Comparison of ENCODE assay signal across 16 cellular contexts in genomic region chr22:44743804-44744211, GRCh38. TPM values are rescaled to one million over a fixed set of nuclear protein-coding genes. Genes with fewer than 3 reads are reported as not detected.
DNase-seq lines count a peak whose midpoint lies in the region; ATAC-seq and TF ChIP-seq lines count a peak whose summit lies in the region.
"Had no signal": no experiment of that assay in that cellular context is flagged by ENCODE, and none has a peak within 500 bp of the region (broad histone marks: within the 10 kb centered on the region; RNA-seq: fewer than 3 reads in every experiment).

No MANE protein-coding gene starts in this region.

- CTCF ChIA-PET in SK-N-SH (lab: Yijun Ruan, JAX) = interaction anchor here (1.1 to 24.0 kb wide), 3 partner anchors 8 to 74 kb away, joined by 3 to 642 read pairs (median 4); partner anchors contain the start of gene PRR5

- H3K36me3 ChIP-seq in SK-N-SH (replicated peaks in 1 of 2; ENCODE audit: control insufficient read depth in 1 of 2, insufficient read depth in 2 of 2, low read length in 1 of 2) = no peaks in the 10 kb centered on the region
- no peaks in the 10 kb centered on the region for H3K36me3 ChIP-seq in mesenchymal stem cell (ENCODE audit: control insufficient read depth in 1 of 2, insufficient read depth in 2 of 2, low read depth in 1 of 2, low read length in 2 of 2)
- no peaks in the 10 kb centered on the region for H3K36me3 ChIP-seq in effector memory CD4-positive, alpha-beta T cell (ENCODE audit: control insufficient read depth, insufficient read depth, low read length)
- H3K36me3 ChIP-seq: BLaER1 had no signal

- no peaks in the 10 kb centered on the region; the same call in none of the 2 replicates for H3K27me3 ChIP-seq in SK-N-SH (ENCODE audit: insufficient read depth)
- H3K27me3 ChIP-seq in mesenchymal stem cell (ENCODE audit: control insufficient read depth in 1 of 2, insufficient read depth in 1 of 2, low read length in 2 of 2) = peaks cover 7 to 65% of the 10 kb centered on the region in 2 experiments
- H3K27me3 ChIP-seq in effector memory CD4-positive, alpha-beta T cell (replicated peaks; ENCODE audit: control insufficient read depth, insufficient read depth, low read length, poor library complexity, severe bottlenecking) = no peaks in the 10 kb centered on the region
- H3K27me3 ChIP-seq: BLaER1 had no signal

- WGBS in SK-N-SH (ENCODE audit: low lambda C conversion rate) = 26% methylated on average over 7 of the region's 7 CpGs
- WGBS in mesenchymal stem cell = 34% methylated on average over 3 of the region's 7 CpGs

- no peak overlapping the region for H2BK120ac ChIP-seq in mesenchymal stem cell (ENCODE audit: low read depth, low read length)

- H3K14ac ChIP-seq in mesenchymal stem cell (ENCODE audit: low read length in 2 of 2) = no peak overlapping the region

- H3K4me3 Mint-ChIP-seq in activated naive CD8-positive, alpha-beta T cell treated with anti-CD3 and anti-CD28 coated beads, Interleukin-2, amount 50 U/mL, for 24 hours = no peak overlapping the region
- H3K4me3 Mint-ChIP-seq: CD4-positive, alpha-beta memory T cell; HFFc6 had no signal

- H4K8ac ChIP-seq in mesenchymal stem cell (ENCODE audit: low read length) = no peak overlapping the region

- H2BK12ac ChIP-seq in mesenchymal stem cell (ENCODE audit: low read length in 2 of 2) = no peak overlapping the region

- H3K4me2 ChIP-seq in SK-N-SH (no peak overlapping the region), mesenchymal stem cell (ENCODE audit: low read length, poor library complexity, severe bottlenecking) (no peak overlapping the region)
- H3K4me2 ChIP-seq: BLaER1 had no signal

- peak in 1 of 2 experiments; percentile 69; a peak in 2 of 4 replicates for TF ChIP-seq EP300 in SK-N-SH (IDR thresholded peaks at IDR 0.05; ENCODE audit: borderline replicate concordance in 1 of 2, low read depth in 1 of 2, low read length in 1 of 2)

- no peak overlapping the region for H2BK15ac ChIP-seq in mesenchymal stem cell (ENCODE audit: low read depth, poor library complexity, severe bottlenecking)

- H2AK5ac ChIP-seq in mesenchymal stem cell (ENCODE audit: low read length, severe bottlenecking) = no peak overlapping the region

- H3K36me3 Mint-ChIP-seq in activated naive CD8-positive, alpha-beta T cell treated with anti-CD3 and anti-CD28 coated beads, Interleukin-2, amount 50 U/mL, for 24 hours (ENCODE audit: low read depth) = no peaks in the 10 kb centered on the region
- H3K36me3 Mint-ChIP-seq: CD4-positive, alpha-beta memory T cell had no signal

- TF ChIP-seq RAD21 in SK-N-SH (IDR thresholded peaks at IDR 0.05; ENCODE audit: low read length) = no peak

- DNase-seq in SK-N-SH (peak; percentile 64), mesenchymal stem cell (no peak), hepatic stellate cell (ENCODE audit: low spot score) (no peak), NCI-H226 (no peak)
- DNase-seq in activated naive CD8-positive, alpha-beta T cell treated with anti-CD3 and anti-CD28 coated beads, Interleukin-2, amount 50 U/mL, for 24 hours = no peak
- no peak for DNase-seq in effector memory CD4-positive, alpha-beta T cell
- DNase-seq: 8988T; CD4-positive, alpha-beta memory T cell; HFFc6; KG1; NCI-H187 treated with DMSO at 0.1 percent for 48 hours; NCI-H774; SHP77 had no signal

- H4K91ac ChIP-seq in mesenchymal stem cell (ENCODE audit: low read length) = no peak overlapping the region

- no peak overlapping the region for H3K27ac Mint-ChIP-seq in activated naive CD8-positive, alpha-beta T cell treated with anti-CD3 and anti-CD28 coated beads, Interleukin-2, amount 50 U/mL, for 24 hours
- H3K27ac Mint-ChIP-seq: HFFc6 had no signal

- H3K9me2 ChIP-seq in SK-N-SH = no peaks in the 10 kb centered on the region

- no peak overlapping the region for H3K23ac ChIP-seq in mesenchymal stem cell (ENCODE audit: low read length in 2 of 2)

- no peak overlapping the region for H3K4me3 ChIP-seq in SK-N-SH (ENCODE audit: low read depth in 2 of 2, low read length in 1 of 2)
- H3K4me3 ChIP-seq in mesenchymal stem cell (ENCODE audit: insufficient read depth in 1 of 2, low read depth in 1 of 2, low read length in 2 of 2) = no peak overlapping the region
- no peak overlapping the region for H3K4me3 ChIP-seq in effector memory CD4-positive, alpha-beta T cell (ENCODE audit: insufficient read depth, low read depth, low read length, poor library complexity, severe bottlenecking)
- H3K4me3 ChIP-seq: BLaER1 had no signal

- no peaks in the 10 kb centered on the region for H3K9me3 ChIP-seq in SK-N-SH
- no peaks in the 10 kb centered on the region for H3K9me3 ChIP-seq in mesenchymal stem cell (ENCODE audit: control insufficient read depth, low read length)
- no peaks in the 10 kb centered on the region for H3K9me3 ChIP-seq in effector memory CD4-positive, alpha-beta T cell (ENCODE audit: control insufficient read depth, low read length)
- H3K9me3 ChIP-seq: BLaER1 had no signal

- no peak overlapping the region for H3K18ac ChIP-seq in mesenchymal stem cell (ENCODE audit: low read depth in 1 of 2, low read length in 2 of 2)

- no peak overlapping the region for H2BK5ac ChIP-seq in mesenchymal stem cell (ENCODE audit: low read depth, low read length, poor library complexity, severe bottlenecking)

- H3F3A ChIP-seq in SK-N-SH (replicated peaks; ENCODE audit: insufficient read depth) = no peaks in the 10 kb centered on the region

- no peaks in the 10 kb centered on the region for H3K79me1 ChIP-seq in mesenchymal stem cell (replicated peaks; ENCODE audit: low read length, poor library complexity, severe bottlenecking)

- H3K27ac ChIP-seq in SK-N-SH (ENCODE audit: low read depth in 2 of 2, low read length in 1 of 2) (peak overlapping the region in 1 of 2 experiments; percentile 84; a peak in 2 of 4 replicates), VCaP (peak overlapping the region; percentile 85), mesenchymal stem cell (ENCODE audit: low read length, poor library complexity, severe bottlenecking) (peak overlapping the region; percentile 48)
- H3K27ac ChIP-seq in effector memory CD4-positive, alpha-beta T cell (ENCODE audit: insufficient read depth, low read length, poor library complexity, severe bottlenecking) = no peak overlapping the region
- H3K27ac ChIP-seq: BLaER1 had no signal

- peaks cover 0 to 17% of the 10 kb centered on the region in 2 experiments; a peak in 1 of 4 replicates for H3K4me1 ChIP-seq in SK-N-SH (ENCODE audit: control insufficient read depth in 1 of 2, insufficient read depth in 2 of 2, low read depth in 1 of 2, low read length in 1 of 2)
- peaks cover 48% of the 10 kb centered on the region for H3K4me1 ChIP-seq in mesenchymal stem cell (ENCODE audit: control insufficient read depth, insufficient read depth, low read depth, low read length)
- H3K4me1 ChIP-seq in effector memory CD4-positive, alpha-beta T cell (ENCODE audit: control insufficient read depth, insufficient read depth, low read length, poor library complexity, severe bottlenecking) = no peaks in the 10 kb centered on the region

- H4K20me1 ChIP-seq in SK-N-SH (ENCODE audit: insufficient read depth) = no peaks in the 10 kb centered on the region

- TF ChIP-seq CTCF in SK-N-SH (IDR thresholded peaks at IDR 0.05) (no peak), VCaP (conservative IDR thresholded peaks at IDR 0.05) (no peak)

- H3K4ac ChIP-seq in mesenchymal stem cell (ENCODE audit: low read depth in 1 of 2, low read length in 2 of 2) = no peak overlapping the region

- H3K9ac ChIP-seq in SK-N-SH (no peak overlapping the region), mesenchymal stem cell (ENCODE audit: low read length) (no peak overlapping the region)
- H3K9ac ChIP-seq: BLaER1 had no signal

- no peaks in the 10 kb centered on the region for H3K79me2 ChIP-seq in SK-N-SH (ENCODE audit: insufficient read depth)

- POLR2A ChIA-PET in SK-N-SH (lab: Yijun Ruan, JAX) = no interaction called here

- no peaks in the 10 kb centered on the region for H3K4me1 Mint-ChIP-seq in activated naive CD8-positive, alpha-beta T cell treated with anti-CD3 and anti-CD28 coated beads, Interleukin-2, amount 50 U/mL, for 24 hours
- H3K4me1 Mint-ChIP-seq: CD4-positive, alpha-beta memory T cell had no signal

- H3K9me3 Mint-ChIP-seq in activated naive CD8-positive, alpha-beta T cell treated with anti-CD3 and anti-CD28 coated beads, Interleukin-2, amount 50 U/mL, for 24 hours = no peaks in the 10 kb centered on the region
- H3K9me3 Mint-ChIP-seq: CD4-positive, alpha-beta memory T cell; HFFc6 had no signal

- H2AFZ ChIP-seq in SK-N-SH (ENCODE audit: low read depth) (no peak overlapping the region), mesenchymal stem cell (ENCODE audit: low read depth, low read length) (no peak overlapping the region)

- peaks cover 5% of the 10 kb centered on the region for H3K27me3 Mint-ChIP-seq in activated naive CD8-positive, alpha-beta T cell treated with anti-CD3 and anti-CD28 coated beads, Interleukin-2, amount 50 U/mL, for 24 hours

- no peak for ATAC-seq in SK-N-SH treated with all-trans-retinoic acid at 6 μM for 48 hours
- no peak for ATAC-seq in activated naive CD8-positive, alpha-beta T cell treated with anti-CD3 and anti-CD28 coated beads, Interleukin-2, amount 50 U/mL, for 24 hours

TF ChIP-seq in SK-N-SH, 30 proteins besides CTCF, POLR2A, EP300 and RAD21 (continues in another document):
- TF ChIP-seq FOXM1 (IDR thresholded peaks at IDR 0.05; ENCODE audit: low read depth) = no peak
- no peak for TF ChIP-seq FOSL2 (IDR thresholded peaks at IDR 0.05; ENCODE audit: borderline replicate concordance, low read depth)
- TF ChIP-seq SMC3 (IDR thresholded peaks at IDR 0.05; ENCODE audit: low read depth, low read length) = no peak
- TF ChIP-seq RXRA (IDR thresholded peaks at IDR 0.05; ENCODE audit: borderline replicate concordance, low read depth) = no peak

TF ChIP-seq in SK-N-SH treated with all-trans-retinoic acid at 6 μM for 48 hours, 23 proteins besides CTCF, POLR2A, EP300 and RAD21 (continues in another document):
- TF ChIP-seq OSR1 (CRISPR knock-in tag; IDR thresholded peaks at IDR 0.05) = no peak
- no peak for TF ChIP-seq ARNTL (CRISPR knock-in tag; IDR thresholded peaks at IDR 0.05; ENCODE audit: borderline replicate concordance, low read depth)
- TF ChIP-seq ZNF70 (CRISPR knock-in tag; IDR thresholded peaks at IDR 0.05) = no peak
- no peak for TF ChIP-seq ISL1 (CRISPR knock-in tag; IDR thresholded peaks at IDR 0.05)
- no peak for TF ChIP-seq ZFP30 (CRISPR knock-in tag; IDR thresholded peaks at IDR 0.05)
- TF ChIP-seq RARB (CRISPR knock-in tag; IDR thresholded peaks at IDR 0.05) = no peak
- no peak for TF ChIP-seq ZNF8 (CRISPR knock-in tag; IDR thresholded peaks at IDR 0.05)

RNA-seq across cellular contexts. Expression of gene ARHGAP8, which starts 8.6 kb away (rescaled TPM):
- polyA plus RNA-seq in SK-N-SH (2012; rRNA removed) = 0.05 and 0.08 TPM in 2 replicates
- 0.09 TPM in 1 of 2 replicates, not detected in the other for polyA plus RNA-seq in SK-N-SH (2012; cell fraction: cytosol; rRNA removed)
- polyA plus RNA-seq in SK-N-SH (2012; cell fraction: nucleus; rRNA removed) = 0.20 and 0.38 TPM in 2 replicates
- polyA plus RNA-seq in mesenchymal stem cell (2013, experiment 1 of 2) = 0.28 TPM
- polyA plus RNA-seq in mesenchymal stem cell (2013, experiment 2 of 2) = 0.33 TPM
- polyA plus RNA-seq: CD4-positive, alpha-beta memory T cell had no signal

RNA-seq across cellular contexts. Expression of gene PRR5, which starts 41.8 kb away (rescaled TPM):
- 1.3 TPM in 2 replicates for polyA plus RNA-seq in SK-N-SH (2012; rRNA removed)
- polyA plus RNA-seq in SK-N-SH (2012; cell fraction: cytosol; rRNA removed) = 0.86 and 1.4 TPM in 2 replicates
- polyA plus RNA-seq in SK-N-SH (2012; cell fraction: nucleus; rRNA removed) = 2.5 and 2.6 TPM in 2 replicates
- polyA plus RNA-seq in mesenchymal stem cell (2013, experiment 1 of 2) = 12.2 TPM
- 12.2 TPM for polyA plus RNA-seq in mesenchymal stem cell (2013, experiment 2 of 2)
